Comparison of ENCODE assay signal across 16 cellular contexts in genomic region chr3:64995857-64996564, GRCh38.
DNase-seq lines count a peak whose midpoint lies in the region; TF ChIP-seq lines count a peak whose summit lies in the region.
"Had no signal": no experiment of that assay in that cellular context is flagged by ENCODE, and none has a peak within 500 bp of the region (broad histone marks: within the 10 kb centered on the region; RNA-seq: fewer than 3 reads in every experiment).

No MANE protein-coding gene starts in this region.

- H3K4me1 ChIP-seq in HEK293 (ENCODE audit: control insufficient read depth, insufficient read depth, low read length) (peaks cover 6% of the 10 kb centered on the region), skeletal muscle tissue (ENCODE audit: control insufficient read depth in 3 of 3, insufficient read depth in 3 of 3, low read length in 3 of 3) (peaks cover 0 to 7% (median 5%) of the 10 kb centered on the region in 3 donors), OCI-LY7 (ENCODE audit: insufficient read depth, low read length, poor library complexity, severe bottlenecking) (no peaks in the 10 kb centered on the region)

- H2AFZ ChIP-seq in OCI-LY7 (ENCODE audit: low read length): no peak overlapping the region
- H2AFZ ChIP-seq: PC-9 had no signal

- no peak overlapping the region for H3K4me3 ChIP-seq in HEK293 (ENCODE audit: low read depth, low read length)
- no peak overlapping the region for H3K4me3 ChIP-seq in choroid plexus epithelial cell (ENCODE audit: low read depth, low read length)
- no peak overlapping the region for H3K4me3 ChIP-seq in skeletal muscle tissue (ENCODE audit: low read length in 3 of 3)
- no peak overlapping the region for H3K4me3 ChIP-seq in OCI-LY7 (ENCODE audit: low read depth, low read length, poor library complexity, severe bottlenecking)
- H3K4me3 ChIP-seq: PC-9 had no signal

- CTCF ChIA-PET in HEK293 (lab: Yijun Ruan, JAX) (interaction anchor here (0.5 to 1.4 kb wide), 5 partner anchors 14 to 465 kb away, joined by 3 to 5 read pairs (median 3); no protein-coding TSS in a partner anchor), OCI-LY7 (lab: Charles Lee; ENCODE audit: unreplicated experiment) (no interaction called here)

- no peaks in the 10 kb centered on the region for H3K27me3 ChIP-seq in skeletal muscle tissue (ENCODE audit: control insufficient read depth in 3 of 3, insufficient read depth in 3 of 3, low read length in 3 of 3)

- POLR2A ChIA-PET in HEK293 (lab: Yijun Ruan, JAX): interaction anchor here (1.4 kb wide), 1 partner anchor 9 kb away, joined by 5 read pairs; no protein-coding TSS in a partner anchor
- POLR2A ChIA-PET in OCI-LY7 (lab: Charles Lee): interaction anchor here (0.8 kb wide), 1 partner anchor 120 kb away, joined by 6 read pairs; no protein-coding TSS in a partner anchor

- H3K9ac ChIP-seq in skeletal muscle tissue (ENCODE audit: low read depth in 1 of 3, low read length in 3 of 3): no peak overlapping the region

- BruUV-seq in OCI-LY7 (replicated peaks; lab: Mats Ljungman, UMichigan): no TSS peak

- H3K27ac ChIP-seq in HEK293 (ENCODE audit: extremely low read depth, low read depth, low read length) (peak overlapping the region; percentile 56), skeletal muscle tissue (ENCODE audit: low read depth, low read length) (peak overlapping the region; percentile 8), OCI-LY7 (ENCODE audit: low read depth, low read length, poor library complexity, severe bottlenecking) (no peak overlapping the region)
- H3K27ac ChIP-seq: PC-9 had no signal

- H3K79me2 ChIP-seq in OCI-LY7 (ENCODE audit: insufficient read depth, low read depth, low read length): no peaks in the 10 kb centered on the region

- H3K9me3 ChIP-seq in HEK293 (ENCODE audit: control insufficient read depth, insufficient read depth, low read depth, low read length) (no peaks in the 10 kb centered on the region), skeletal muscle tissue (ENCODE audit: control insufficient read depth in 3 of 3, low read length in 3 of 3) (no peaks in the 10 kb centered on the region), OCI-LY7 (ENCODE audit: low read length) (no peaks in the 10 kb centered on the region)

- H3K36me3 ChIP-seq in HEK293 (ENCODE audit: control insufficient read depth in 2 of 2, insufficient read depth in 1 of 2, low read length in 2 of 2) (no peaks in the 10 kb centered on the region), skeletal muscle tissue (ENCODE audit: control insufficient read depth in 3 of 3, insufficient read depth in 3 of 3, low read length in 3 of 3) (no peaks in the 10 kb centered on the region), OCI-LY7 (ENCODE audit: insufficient read depth, low read length) (no peaks in the 10 kb centered on the region)

- DNase-seq in choroid plexus epithelial cell (ENCODE audit: low read depth) (peak; percentile 84), iris pigment epithelial cell (ENCODE audit: low read depth) (peak; percentile 62), OCI-LY7 (ENCODE audit: low spot score) (no peak), NCI-H748 treated with DMSO at 0.1 percent for 48 hours (lab: John Stamatoyannopoulos, UW) (no peak)
- DNase-seq in stimulated activated CD4-positive, alpha-beta T cell treated with anti-CD3 and anti-CD28 coated beads, Interleukin-15, amount 100 ng/mL, for 24 hours: no peak
- no peak for DNase-seq in activated CD8-positive, alpha-beta memory T cell treated with anti-CD3 and anti-CD28 coated beads for 24 hours
- DNase-seq: activated CD4-positive, alpha-beta T cell treated with anti-CD3 and anti-CD28 coated beads for 4 hours; activated T-cell treated with anti-CD3 and anti-CD28 coated beads, Interleukin-2, amount 50 U/mL, for 48 hours; amniotic stem cell; CD4-positive, alpha-beta T cell; effector memory CD8-positive, alpha-beta T cell; glutamatergic neuron; NCI-H1417 treated with DMSO at 0.1 percent for 48 hours; PC-9 had no signal

- H3K4me2 ChIP-seq in OCI-LY7 (ENCODE audit: low read length): no peak overlapping the region
- H3K4me2 ChIP-seq: PC-9 had no signal

- no peaks in the 10 kb centered on the region for H3K9me2 ChIP-seq in OCI-LY7 (ENCODE audit: insufficient read depth, low read length)

- intact Hi-C loops in OCI-LY7 (cut with micrococcal nuclease; ENCODE audit: unreplicated experiment): no loop called here

- TF ChIP-seq CTCF in HEK293 (tag by site-specific recombination; IDR thresholded peaks at IDR 0.05) (no peak), choroid plexus epithelial cell (conservative IDR thresholded peaks at IDR 0.05; ENCODE audit: low read depth, low read length) (no peak), OCI-LY7 (conservative IDR thresholded peaks at IDR 0.05; ENCODE audit: low read length) (no peak)

- no peaks in the 10 kb centered on the region for H4K20me1 ChIP-seq in OCI-LY7 (ENCODE audit: insufficient read depth, low read length)

TF ChIP-seq in HEK293, 187 proteins besides CTCF, POLR2A, EP300 and RAD21 (continues in another document):
- no peak for TF ChIP-seq ZFHX2 (tag by site-specific recombination; conservative IDR thresholded peaks at IDR 0.05)
- no peak for TF ChIP-seq ZNF658 (tag by site-specific recombination; IDR thresholded peaks at IDR 0.05)
- TF ChIP-seq BCL6B (tag by site-specific recombination; IDR thresholded peaks at IDR 0.05): peak; percentile 71; the same call in 1 of the 2 replicates
- peak; percentile 66 for TF ChIP-seq ZNF600 (tag by site-specific recombination; IDR thresholded peaks at IDR 0.05)
- peak; percentile 67 for TF ChIP-seq TCF7L2 (IDR thresholded peaks at IDR 0.05; ENCODE audit: borderline replicate concordance, low read depth, low read length)
- TF ChIP-seq ZXDB (tag by site-specific recombination; IDR thresholded peaks at IDR 0.05): peak; percentile 29; the same call in 1 of the 2 replicates
- peak; percentile 57 for TF ChIP-seq ZNF335 (tag by site-specific recombination; conservative IDR thresholded peaks at IDR 0.05)
- TF ChIP-seq, protein P1, sequence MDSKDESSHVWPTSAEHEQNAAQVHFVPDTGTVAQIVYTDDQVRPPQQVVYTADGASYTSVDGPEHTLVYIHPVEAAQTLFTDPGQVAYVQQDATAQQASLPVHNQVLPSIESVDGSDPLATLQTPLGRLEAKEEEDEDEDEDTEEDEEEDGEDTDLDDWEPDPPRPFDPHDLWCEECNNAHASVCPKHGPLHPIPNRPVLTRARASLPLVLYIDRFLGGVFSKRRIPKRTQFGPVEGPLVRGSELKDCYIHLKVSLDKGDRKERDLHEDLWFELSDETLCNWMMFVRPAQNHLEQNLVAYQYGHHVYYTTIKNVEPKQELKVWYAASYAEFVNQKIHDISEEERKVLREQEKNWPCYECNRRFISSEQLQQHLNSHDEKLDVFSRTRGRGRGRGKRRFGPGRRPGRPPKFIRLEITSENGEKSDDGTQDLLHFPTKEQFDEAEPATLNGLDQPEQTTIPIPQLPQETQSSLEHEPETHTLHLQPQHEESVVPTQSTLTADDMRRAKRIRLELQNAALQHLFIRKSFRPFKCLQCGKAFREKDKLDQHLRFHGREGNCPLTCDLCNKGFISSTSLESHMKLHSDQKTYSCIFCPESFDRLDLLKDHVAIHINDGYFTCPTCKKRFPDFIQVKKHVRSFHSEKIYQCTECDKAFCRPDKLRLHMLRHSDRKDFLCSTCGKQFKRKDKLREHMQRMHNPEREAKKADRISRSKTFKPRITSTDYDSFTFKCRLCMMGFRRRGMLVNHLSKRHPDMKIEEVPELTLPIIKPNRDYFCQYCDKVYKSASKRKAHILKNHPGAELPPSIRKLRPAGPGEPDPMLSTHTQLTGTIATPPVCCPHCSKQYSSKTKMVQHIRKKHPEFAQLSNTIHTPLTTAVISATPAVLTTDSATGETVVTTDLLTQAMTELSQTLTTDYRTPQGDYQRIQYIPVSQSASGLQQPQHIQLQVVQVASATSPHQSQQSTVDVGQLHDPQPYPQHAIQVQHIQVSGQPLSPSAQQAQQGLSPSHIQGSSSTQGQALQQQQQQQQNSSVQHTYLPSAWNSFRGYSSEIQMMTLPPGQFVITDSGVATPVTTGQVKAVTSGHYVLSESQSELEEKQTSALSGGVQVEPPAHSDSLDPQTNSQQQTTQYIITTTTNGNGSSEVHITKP (tag by site-specific recombination; IDR thresholded peaks at IDR 0.05): peak; percentile 35; the same call in 1 of the 2 replicates
- 0 out of 2 replicates have a peak, but pooled peaks have one; percentile 19 for TF ChIP-seq IKZF3 (tag by site-specific recombination; IDR thresholded peaks at IDR 0.05)
- TF ChIP-seq WT1 (tag by site-specific recombination; IDR thresholded peaks at IDR 0.05): no peak
- peak; percentile 97 for TF ChIP-seq ZNF660 (tag by site-specific recombination; IDR thresholded peaks at IDR 0.05)
- TF ChIP-seq, protein P2, sequence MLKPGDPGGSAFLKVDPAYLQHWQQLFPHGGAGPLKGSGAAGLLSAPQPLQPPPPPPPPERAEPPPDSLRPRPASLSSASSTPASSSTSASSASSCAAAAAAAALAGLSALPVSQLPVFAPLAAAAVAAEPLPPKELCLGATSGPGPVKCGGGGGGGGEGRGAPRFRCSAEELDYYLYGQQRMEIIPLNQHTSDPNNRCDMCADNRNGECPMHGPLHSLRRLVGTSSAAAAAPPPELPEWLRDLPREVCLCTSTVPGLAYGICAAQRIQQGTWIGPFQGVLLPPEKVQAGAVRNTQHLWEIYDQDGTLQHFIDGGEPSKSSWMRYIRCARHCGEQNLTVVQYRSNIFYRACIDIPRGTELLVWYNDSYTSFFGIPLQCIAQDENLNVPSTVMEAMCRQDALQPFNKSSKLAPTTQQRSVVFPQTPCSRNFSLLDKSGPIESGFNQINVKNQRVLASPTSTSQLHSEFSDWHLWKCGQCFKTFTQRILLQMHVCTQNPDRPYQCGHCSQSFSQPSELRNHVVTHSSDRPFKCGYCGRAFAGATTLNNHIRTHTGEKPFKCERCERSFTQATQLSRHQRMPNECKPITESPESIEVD (tag by site-specific recombination; IDR thresholded peaks at IDR 0.05): peak; percentile 46; the same call in 1 of the 2 replicates
- TF ChIP-seq FEZF1 (tag by site-specific recombination; IDR thresholded peaks at IDR 0.05): peak; percentile 87
- no peak for TF ChIP-seq ZNF169 (tag by site-specific recombination; IDR thresholded peaks at IDR 0.05)
- peak; percentile 60 for TF ChIP-seq SCRT2 (tag by site-specific recombination; IDR thresholded peaks at IDR 0.05)

Comparison
In these comparisons a context has a peak if more than half of its experiments do, and no peak if none do; other contexts are left out.
1. DNase-seq: peak in choroid plexus epithelial cell (single experiment) and iris pigment epithelial cell (single experiment); none in stimulated activated CD4-positive, alpha-beta T cell treated with anti-CD3 and anti-CD28 coated beads, Interleukin-15, amount 100 ng/mL, for 24 hours (single experiment), activated CD8-positive, alpha-beta memory T cell treated with anti-CD3 and anti-CD28 coated beads for 24 hours (single experiment), OCI-LY7 (single experiment) and NCI-H748 treated with DMSO at 0.1 percent for 48 hours (single experiment).